ENCODE assay signal across 1 cellular context in genomic region chr4:145605941-145606340, GRCh38.
A peak's percentile ranks its signal among the peaks of the same experiment; 100 is the strongest.
TF ChIP-seq lines count a peak whose summit lies in the region.

No MANE protein-coding gene starts in this region.

TF ChIP-seq in HEK293, 187 proteins besides CTCF, POLR2A, EP300 and RAD21:
- no peak for TF ChIP-seq TSHZ1 (tag by site-specific recombination; IDR thresholded peaks at IDR 0.05; ENCODE audit: borderline replicate concordance)
- peak; percentile 87 for TF ChIP-seq SETDB1 (IDR thresholded peaks at IDR 0.05; ENCODE audit: insufficient read length, low read length)
- TF ChIP-seq ZNF266 (tag by site-specific recombination; IDR thresholded peaks at IDR 0.05; ENCODE audit: low read depth), result no peak
- TF ChIP-seq KLF17 (tag by site-specific recombination; IDR thresholded peaks at IDR 0.05), result no peak
- no peak for TF ChIP-seq BCL11A (tag by site-specific recombination; IDR thresholded peaks at IDR 0.05; ENCODE audit: low read depth)
TF ChIP-seq in HEK293: peak in this region for 1.
